Comparison of ENCODE assay signal across 16 cellular contexts in genomic region chr7:154837622-154838021, GRCh38.
DNase-seq lines count a peak whose midpoint lies in the region; ATAC-seq, FAIRE-seq and TF ChIP-seq lines count a peak whose summit lies in the region.
"Had no signal": no experiment of that assay in that cellular context is flagged by ENCODE, and none has a peak within 500 bp of the region (broad histone marks: within the 10 kb centered on the region; RNA-seq: fewer than 3 reads in every experiment).

No MANE protein-coding gene starts in this region.

- no peaks in the 10 kb centered on the region for H3K36me3 Mint-ChIP-seq in Calu3 (ENCODE audit: insufficient read depth, unreplicated experiment)

- peaks cover 11% of the 10 kb centered on the region for H3K9me3 Mint-ChIP-seq in Calu3 (ENCODE audit: low read depth, unreplicated experiment)

- FAIRE-seq in GM12891 (lab: Jason Lieb, UNC), result peak; percentile 26
- FAIRE-seq: A204.1, K562, small intestine had no signal

- no peak overlapping the region for H3K4me3 Mint-ChIP-seq in Calu3 (ENCODE audit: low read depth, unreplicated experiment)

- TF ChIP-seq POLR2A in GM12891 (IDR thresholded peaks at IDR 0.05; ENCODE audit: low read depth, low read length), result no peak

- intact Hi-C loops in Calu3 (cut with micrococcal nuclease; ENCODE audit: unreplicated experiment), result no loop called here

- CTCF ChIA-PET in Calu3 (lab: Charles Lee), result no interaction called here

- DNase-seq in GM12891 (ENCODE audit: insufficient read length, low spot score) (no peak), NCI-H2107 treated with DMSO at 0.1 percent for 48 hours (lab: John Stamatoyannopoulos, UW; ENCODE audit: unreplicated experiment) (no peak), DMS53 treated with DMSO at 0.1 percent for 48 hours (lab: John Stamatoyannopoulos, UW; ENCODE audit: unreplicated experiment) (no peak), SIG-M5 (lab: John Stamatoyannopoulos, UW) (no peak), Calu3 (no peak)
- DNase-seq: amygdala, cortex of kidney, NCI-H1694, small intestine, tibial artery had no signal

- H3K27ac Mint-ChIP-seq in Calu3 (ENCODE audit: unreplicated experiment), result no peak overlapping the region

- ATAC-seq in GM19395 (IDR thresholded peaks at IDR 0.05; ENCODE audit: unreplicated experiment) (peak; percentile 97), HG02623 (IDR thresholded peaks at IDR 0.05; ENCODE audit: unreplicated experiment) (peak; percentile 79), HG03342 (IDR thresholded peaks at IDR 0.05; ENCODE audit: unreplicated experiment) (peak; percentile 96)
- ATAC-seq: K562, SK-N-SH treated with all-trans-retinoic acid at 6 μM for 48 hours had no signal

- TF ChIP-seq CTCF in Calu3 (IDR thresholded peaks at IDR 0.05; ENCODE audit: unreplicated experiment), result no peak

- BruUV-seq in Calu3 (replicated peaks; lab: Mats Ljungman, UMichigan), result no TSS peak

- H3K27me3 Mint-ChIP-seq in Calu3 (ENCODE audit: unreplicated experiment), result no peaks in the 10 kb centered on the region

- H3K4me1 Mint-ChIP-seq in Calu3 (ENCODE audit: low read depth, unreplicated experiment), result no peaks in the 10 kb centered on the region

TF ChIP-seq in GM12891, 5 proteins besides CTCF, POLR2A, EP300 and RAD21:
- peak; percentile 83 for TF ChIP-seq SPI1 (IDR thresholded peaks at IDR 0.05; ENCODE audit: low read depth, low read length)
- no peak for TF ChIP-seq POLR2AphosphoS5 (IDR thresholded peaks at IDR 0.05; ENCODE audit: low read depth, low read length)
